ENCODE assay signal across 28 cellular contexts in genomic region chr11:72363112-72363511, GRCh38.
"Had no signal": no experiment of that assay in that cellular context is flagged by ENCODE, and none has a peak within 500 bp of the region (broad histone marks: within the 10 kb centered on the region; RNA-seq: fewer than 3 reads in every experiment).

No MANE protein-coding gene starts in this region.

- H2AFZ ChIP-seq: PC-9 had no signal

- H3K36me3 ChIP-seq: ascending aorta had no signal

- DNase-seq: activated B cell treated with CpG ODN at 0.5 μM for 24 hours; activated CD4-positive, alpha-beta T cell treated with anti-CD3 and anti-CD28 coated beads for 48 hours; activated CD4-positive, alpha-beta T cell treated with anti-CD3 and anti-CD28 coated beads, Interleukin-2, amount 50 U/mL, for 4 hours; activated CD4-positive, CD25-positive, alpha-beta regulatory T cell treated with anti-CD3 and anti-CD28 coated beads, Interleukin-2, amount 50 U/mL, for 72 hours; activated CD8-positive, alpha-beta T cell treated with anti-CD3 and anti-CD28 coated beads for 36 hours; activated effector memory CD4-positive, alpha-beta T cell treated with anti-CD3 and anti-CD28 coated beads, Interleukin-2, amount 50 U/mL, for 16 hours; activated naive CD4-positive, alpha-beta T cell; activated naive CD8-positive, alpha-beta T cell treated with anti-CD3 and anti-CD28 coated beads, Interleukin-2, amount 10 ng/mL, durations not matched to agents 7 days and 5 days; activated T-cell treated with anti-CD3 and anti-CD28 coated beads, Interleukin-2, amount 50 U/mL, for 1 hour; activated T-cell treated with anti-CD3 and anti-CD28 coated beads, Interleukin-2, amount 50 U/mL, for 72 hours; amygdala; MV-4-11; NCI-H1092; NCI-H1436 treated with DMSO at 0.1 percent for 48 hours; NCI-H1694 treated with DMSO at 0.1 percent for 48 hours; NCI-H2029; NCI-H345; NCI-H524 treated with DMSO at 0.1 percent for 48 hours; PC-9; SIG-M5; T1000 had no signal

- H3K27ac ChIP-seq: ascending aorta, PC-9, RWPE1, VCaP had no signal

- ATAC-seq: activated CD8-positive, alpha-beta T cell treated with anti-CD3 and anti-CD28 coated beads for 36 hours; activated T-cell treated with anti-CD3 and anti-CD28 coated beads, Interleukin-2, amount 50 U/mL, for 72 hours; activated T-helper 17 cell treated with anti-CD3 and anti-CD28 coated beads, Interleukin-2, amount 50 U/mL, for 72 hours; Right ventricle myocardium inferior had no signal

- FAIRE-seq: RCC 7860, TTC549 had no signal

- H3K4me2 ChIP-seq: PC-9 had no signal

- H3K9me3 ChIP-seq: ascending aorta had no signal

- H3K27me3 ChIP-seq: ascending aorta had no signal

- H3K4me3 ChIP-seq: ascending aorta, PC-9 had no signal

- H3K4me1 ChIP-seq: ascending aorta had no signal
